15 cellular contexts compared by ENCODE assay signal in the genomic region with DNA sequence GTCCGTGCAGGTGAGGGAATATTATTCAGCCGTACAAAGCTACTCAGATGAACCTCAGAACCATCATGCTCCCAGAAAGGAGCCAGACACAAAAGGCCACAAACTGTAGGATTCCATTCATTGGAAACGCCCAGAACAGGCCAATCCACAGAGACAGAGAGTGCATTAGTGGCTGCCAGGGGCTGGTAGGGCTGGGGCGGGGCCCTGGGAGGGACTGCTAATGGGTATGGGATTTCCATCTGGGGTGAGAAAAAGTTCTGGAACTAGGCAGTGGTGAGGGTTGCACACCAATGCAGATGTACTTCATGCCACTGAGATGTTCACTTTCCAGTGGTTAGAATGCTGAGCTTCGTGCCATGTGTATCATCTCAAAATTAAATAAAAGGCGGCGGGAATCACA.
DNase-seq lines count a peak whose midpoint lies in the region; ATAC-seq and TF ChIP-seq lines count a peak whose summit lies in the region.
"Had no signal": no experiment of that assay in that cellular context is flagged by ENCODE, and none has a peak within 500 bp of the region (broad histone marks: within the 10 kb centered on the region; RNA-seq: fewer than 3 reads in every experiment).

No MANE protein-coding gene starts in this region.

- peak overlapping the region; percentile 99 for H3K27ac Mint-ChIP-seq in glutamatergic neuron (ENCODE audit: unreplicated experiment)
- H3K27ac Mint-ChIP-seq: activated CD8-positive, alpha-beta T cell treated with anti-CD3 and anti-CD28 coated beads for 36 hours; activated T-helper 17 cell treated with anti-CD3 and anti-CD28 coated beads, Interleukin-2, amount 50 U/mL, for 72 hours; CD8-positive, alpha-beta T cell; immature natural killer cell had no signal

- H3K27me3 Mint-ChIP-seq in glutamatergic neuron (ENCODE audit: unreplicated experiment), result peaks cover 42% of the 10 kb centered on the region
- H3K27me3 Mint-ChIP-seq: activated CD8-positive, alpha-beta T cell treated with anti-CD3 and anti-CD28 coated beads for 36 hours; activated T-helper 17 cell treated with anti-CD3 and anti-CD28 coated beads, Interleukin-2, amount 50 U/mL, for 72 hours had no signal

- 62 to 69% methylated on average over 7 of the region's 7 CpGs for WGBS in GM23248 (ENCODE audit: low coverage in 1 of 2, low lambda C conversion rate in 2 of 2, missing lambda C conversion rate in 2 of 2), 2 experiments

- H3K36me3 ChIP-seq in GM23248 (ENCODE audit: low read depth), result no peaks in the 10 kb centered on the region
- peaks cover 64% of the 10 kb centered on the region for H3K36me3 ChIP-seq in RWPE2 (ENCODE audit: low read depth)
- peaks cover 11 to 13% of the 10 kb centered on the region in 2 donors for H3K36me3 ChIP-seq in stomach smooth muscle (ENCODE audit: control insufficient read depth in 2 of 2, insufficient read depth in 2 of 2, low read length in 2 of 2)

- H3K27me3 ChIP-seq in GM23248 (replicated peaks; ENCODE audit: insufficient read depth), result no peaks in the 10 kb centered on the region
- H3K27me3 ChIP-seq in RWPE2 (ENCODE audit: insufficient read depth, poor library complexity, severe bottlenecking), result no peaks in the 10 kb centered on the region
- H3K27me3 ChIP-seq in stomach smooth muscle (ENCODE audit: control insufficient read depth in 1 of 2, insufficient read depth in 2 of 2, low read length in 2 of 2), result no peaks in the 10 kb centered on the region
- H3K27me3 ChIP-seq: ascending aorta had no signal

- peaks cover 24% of the 10 kb centered on the region for H3K9me3 Mint-ChIP-seq in glutamatergic neuron (ENCODE audit: unreplicated experiment)
- H3K9me3 Mint-ChIP-seq: activated CD8-positive, alpha-beta T cell treated with anti-CD3 and anti-CD28 coated beads for 36 hours; activated T-helper 17 cell treated with anti-CD3 and anti-CD28 coated beads, Interleukin-2, amount 50 U/mL, for 72 hours; CD8-positive, alpha-beta T cell; immature natural killer cell had no signal

- H3F3A ChIP-seq in GM23248 (ENCODE audit: insufficient read depth), result peaks cover 39% of the 10 kb centered on the region

- H3K27ac ChIP-seq in GM23248, result peak overlapping the region; percentile 52
- peak overlapping the region; percentile 99 for H3K27ac ChIP-seq in RWPE2 (ENCODE audit: poor library complexity, severe bottlenecking)
- H3K27ac ChIP-seq in stomach smooth muscle (ENCODE audit: low read length), result peak overlapping the region; percentile 88
- H3K27ac ChIP-seq: parathyroid adenoma had no signal

- peak overlapping the region; percentile 77 for H3K4me3 Mint-ChIP-seq in glutamatergic neuron (ENCODE audit: unreplicated experiment)
- H3K4me3 Mint-ChIP-seq: activated CD8-positive, alpha-beta T cell treated with anti-CD3 and anti-CD28 coated beads for 36 hours; activated T-helper 17 cell treated with anti-CD3 and anti-CD28 coated beads, Interleukin-2, amount 50 U/mL, for 72 hours; CD8-positive, alpha-beta T cell; immature natural killer cell had no signal

- peaks cover 5% of the 10 kb centered on the region for H3K36me3 Mint-ChIP-seq in glutamatergic neuron (ENCODE audit: unreplicated experiment)

- H2AFZ ChIP-seq in GM23248, result no peak overlapping the region
- H2AFZ ChIP-seq: parathyroid adenoma had no signal

- ATAC-seq in RWPE2 (ENCODE audit: low read depth), result no peak
- no peak for ATAC-seq in left lobe of liver
- ATAC-seq: activated CD8-positive, alpha-beta T cell treated with anti-CD3 and anti-CD28 coated beads for 36 hours; activated T-helper 17 cell treated with anti-CD3 and anti-CD28 coated beads, Interleukin-2, amount 50 U/mL, for 72 hours; CD8-positive, alpha-beta T cell had no signal

- in situ Hi-C loops in GM23248 (cut with MboI), result no loop called here

- H3K4me1 ChIP-seq in GM23248 (ENCODE audit: insufficient read depth) (peaks cover 45% of the 10 kb centered on the region), RWPE2 (ENCODE audit: insufficient read depth, poor library complexity, severe bottlenecking) (peaks cover 38% of the 10 kb centered on the region), stomach smooth muscle (ENCODE audit: control insufficient read depth, insufficient read depth, low read length) (peaks cover 89% of the 10 kb centered on the region)

- TF ChIP-seq CTCF in RWPE2 (IDR thresholded peaks at IDR 0.05; ENCODE audit: poor library complexity, severe bottlenecking), result no peak
- no peak for TF ChIP-seq CTCF in glutamatergic neuron (IDR thresholded peaks at IDR 0.05; ENCODE audit: partially characterized antibody, unreplicated experiment)

- peaks cover 24% of the 10 kb centered on the region for H3K79me2 ChIP-seq in GM23248 (ENCODE audit: insufficient read depth)

- DNase-seq in GM23248, result peak; percentile 64
- DNase-seq in RWPE2 (ENCODE audit: low spot score), result no peak
- DNase-seq in glutamatergic neuron, result no peak
- no peak for DNase-seq in AML-193 (lab: John Stamatoyannopoulos, UW)
- DNase-seq in activated effector memory CD4-positive, alpha-beta T cell treated with anti-CD3 and anti-CD28 coated beads, Interleukin-2, amount 50 U/mL, for 16 hours, result no peak
- DNase-seq in left lobe of liver (ENCODE audit: low spot score), result no peak
- DNase-seq: activated CD8-positive, alpha-beta T cell treated with anti-CD3 and anti-CD28 coated beads for 36 hours; CD8-positive, alpha-beta T cell; immature natural killer cell; midbrain; T-helper 9 cell had no signal

- H3K9ac ChIP-seq in GM23248, result peak overlapping the region; percentile 41; the same call in 1 of the 2 replicates
- no peak overlapping the region for H3K9ac ChIP-seq in stomach smooth muscle (ENCODE audit: low read length in 2 of 2)
- H3K9ac ChIP-seq: parathyroid adenoma had no signal

- H4K20me1 ChIP-seq in GM23248 (ENCODE audit: insufficient read depth), result no peaks in the 10 kb centered on the region

- H3K4me1 Mint-ChIP-seq in glutamatergic neuron (ENCODE audit: low read depth, unreplicated experiment), result peaks cover 34% of the 10 kb centered on the region

- H3K9me2 ChIP-seq in GM23248 (ENCODE audit: insufficient read depth), result no peaks in the 10 kb centered on the region

- H3K4me3 ChIP-seq in GM23248, result no peak overlapping the region
- H3K4me3 ChIP-seq in RWPE2 (ENCODE audit: severe bottlenecking), result no peak overlapping the region
- H3K4me3 ChIP-seq in stomach smooth muscle (ENCODE audit: low read length in 2 of 2), result no peak overlapping the region
- H3K4me3 ChIP-seq: ascending aorta had no signal

- no peak overlapping the region for H3K4me2 ChIP-seq in GM23248 (ENCODE audit: unreplicated experiment)

- H3K9me3 ChIP-seq in GM23248 (ENCODE audit: low read depth), result no peaks in the 10 kb centered on the region
- H3K9me3 ChIP-seq in RWPE2 (ENCODE audit: severe bottlenecking), result no peaks in the 10 kb centered on the region
- H3K9me3 ChIP-seq in stomach smooth muscle (ENCODE audit: control insufficient read depth in 2 of 2, low read length in 2 of 2), result no peaks in the 10 kb centered on the region
- H3K9me3 ChIP-seq: ascending aorta had no signal
